8 cellular contexts compared by ENCODE assay signal in genomic region chr1:148038462-148039333, GRCh38.
DNase-seq lines count a peak whose midpoint lies in the region; ATAC-seq, FAIRE-seq and TF ChIP-seq lines count a peak whose summit lies in the region.
"Not testable (repeated sequence)": the region's sequence is repeated elsewhere in the genome, so short reads cannot be mapped to it uniquely, and the experiment has no call there.

No MANE protein-coding gene starts in this region.

- not testable (repeated sequence) for H3K9me3 ChIP-seq in KOPT-K1 (ENCODE audit: insufficient read depth, low read length, poor library complexity, severe bottlenecking)

- not testable (repeated sequence) for H3K9me3 Mint-ChIP-seq in activated T-helper 17 cell treated with anti-CD3 and anti-CD28 coated beads, Interleukin-2, amount 50 U/mL, for 72 hours; nephron

- H3K4me3 ChIP-seq in fibroblast of pulmonary artery (replicated peaks; ENCODE audit: low read depth, low read length): peak overlapping the region; percentile 52

- peak overlapping the region; percentile 89 for H3K27ac Mint-ChIP-seq in activated T-helper 17 cell treated with anti-CD3 and anti-CD28 coated beads, Interleukin-2, amount 50 U/mL, for 72 hours
- H3K27ac Mint-ChIP-seq in nephron: peak overlapping the region; percentile 95 to 99 (median 97)

- peak; percentile 48 for FAIRE-seq in H54 (lab: Jason Lieb, UNC)
- not testable (repeated sequence) for FAIRE-seq in RCC 7860 (lab: Jason Lieb, UNC)

- in situ Hi-C loops in G401 (cut with HindIII; ENCODE audit: low sequenced_read_pairs): not testable (repeated sequence)

- not testable (repeated sequence) for H3K27me3 Mint-ChIP-seq in activated T-helper 17 cell treated with anti-CD3 and anti-CD28 coated beads, Interleukin-2, amount 50 U/mL, for 72 hours; nephron (ENCODE audit: low read depth)

- TF ChIP-seq POLR2A in H54 (IDR thresholded peaks at IDR 0.05; ENCODE audit: low read depth, low read length): not testable (repeated sequence)

- peak; percentile 92 for DNase-seq in G401 (ENCODE audit: low spot score)
- not testable (repeated sequence) for DNase-seq in H54 (ENCODE audit: insufficient read length, low spot score)
- peak; percentile 91 for DNase-seq in RCC 7860 (ENCODE audit: low spot score)
- DNase-seq in fibroblast of pulmonary artery (ENCODE audit: low read depth): peak; percentile 96
- peak; percentile 69 for DNase-seq in stromal cell of bone marrow (ENCODE audit: low read depth)

- H3K4me3 Mint-ChIP-seq in activated T-helper 17 cell treated with anti-CD3 and anti-CD28 coated beads, Interleukin-2, amount 50 U/mL, for 72 hours: peak overlapping the region; percentile 75
- H3K4me3 Mint-ChIP-seq in nephron: peak overlapping the region; percentile 84 to 90 (median 88)

- ATAC-seq in activated T-helper 17 cell treated with anti-CD3 and anti-CD28 coated beads, Interleukin-2, amount 50 U/mL, for 72 hours (replicated peaks): peak; percentile 88

- not testable (repeated sequence) for H3K4me1 Mint-ChIP-seq in activated T-helper 17 cell treated with anti-CD3 and anti-CD28 coated beads, Interleukin-2, amount 50 U/mL, for 72 hours; nephron

- not testable (repeated sequence) for H3K36me3 ChIP-seq in KOPT-K1 (ENCODE audit: insufficient read depth, low read length)

- H3K36me3 Mint-ChIP-seq in activated T-helper 17 cell treated with anti-CD3 and anti-CD28 coated beads, Interleukin-2, amount 50 U/mL, for 72 hours (ENCODE audit: low read depth); nephron (ENCODE audit: low read depth): not testable (repeated sequence)

- not testable (repeated sequence) for TF ChIP-seq CTCF in fibroblast of pulmonary artery (IDR thresholded peaks at IDR 0.05; ENCODE audit: low read length, missing control alignments); nephron (IDR thresholded peaks at IDR 0.05; ENCODE audit: unreplicated experiment in 3 of 3)

- H3K27ac ChIP-seq in KOPT-K1 (ENCODE audit: low read depth, low read length, poor library complexity, severe bottlenecking): peak overlapping the region; percentile 9
